ENCODE assay signal across 14 cellular contexts in genomic region chr2:9738062-9738717, GRCh38.
A peak's percentile ranks its signal among the peaks of the same experiment; 100 is the strongest.
DNase-seq lines count a peak whose midpoint lies in the region; ATAC-seq and TF ChIP-seq lines count a peak whose summit lies in the region.
"Had no signal": no experiment of that assay in that cellular context is flagged by ENCODE, and none has a peak within 500 bp of the region (broad histone marks: within the 10 kb centered on the region; RNA-seq: fewer than 3 reads in every experiment).

No MANE protein-coding gene starts in this region.

- H3K36me3 ChIP-seq in GM23338 (ENCODE audit: insufficient read depth): no peaks in the 10 kb centered on the region

- no peaks in the 10 kb centered on the region for H3K36me3 Mint-ChIP-seq in CD4-positive, alpha-beta T cell (ENCODE audit: low read depth)
- peaks cover 4% of the 10 kb centered on the region for H3K36me3 Mint-ChIP-seq in central memory CD8-positive, alpha-beta T cell (ENCODE audit: insufficient read depth)
- H3K36me3 Mint-ChIP-seq in progenitor cell of endocrine pancreas (ENCODE audit: insufficient read depth) (no peaks in the 10 kb centered on the region), GM23338 (ENCODE audit: low read depth) (peaks cover 9% of the 10 kb centered on the region)

- no peaks in the 10 kb centered on the region for H3K4me1 ChIP-seq in GM23338 (ENCODE audit: insufficient read depth)

- H4K20me1 ChIP-seq in GM23338 (replicated peaks; ENCODE audit: insufficient read depth): no peaks in the 10 kb centered on the region

- CTCF ChIA-PET in CD4-positive, alpha-beta T cell (lab: Charles Lee): no interaction called here

- no peak overlapping the region for H3K4me2 ChIP-seq in GM23338

- peak overlapping the region; percentile 89 for H3K4me3 Mint-ChIP-seq in CD4-positive, alpha-beta T cell
- peak overlapping the region; percentile 83 for H3K4me3 Mint-ChIP-seq in central memory CD8-positive, alpha-beta T cell
- no peak overlapping the region for H3K4me3 Mint-ChIP-seq in progenitor cell of endocrine pancreas (ENCODE audit: low read depth)
- H3K4me3 Mint-ChIP-seq in GM23338: no peak overlapping the region

- no peaks in the 10 kb centered on the region for H3K79me2 ChIP-seq in GM23338 (replicated peaks; ENCODE audit: insufficient read depth)

- H3K27me3 ChIP-seq in CD4-positive, alpha-beta T cell (ENCODE audit: control insufficient read depth, insufficient read depth, low read length): no peaks in the 10 kb centered on the region
- H3K27me3 ChIP-seq in GM23338 (ENCODE audit: insufficient read depth): no peaks in the 10 kb centered on the region

- no peaks in the 10 kb centered on the region for H3F3A ChIP-seq in GM23338 (replicated peaks; ENCODE audit: low read depth)

- H3K27ac Mint-ChIP-seq in CD4-positive, alpha-beta T cell: peak overlapping the region; percentile 90
- H3K27ac Mint-ChIP-seq in central memory CD8-positive, alpha-beta T cell (ENCODE audit: low read depth): peak overlapping the region; percentile 98
- peak overlapping the region; percentile 67 for H3K27ac Mint-ChIP-seq in progenitor cell of endocrine pancreas
- no peak overlapping the region for H3K27ac Mint-ChIP-seq in GM23338

- H3K27ac ChIP-seq in CD4-positive, alpha-beta T cell (ENCODE audit: low read depth, low read length): no peak overlapping the region
- no peak overlapping the region for H3K27ac ChIP-seq in GM23338 (ENCODE audit: low read depth)

- no peaks in the 10 kb centered on the region for H3K27me3 Mint-ChIP-seq in CD4-positive, alpha-beta T cell
- H3K27me3 Mint-ChIP-seq in central memory CD8-positive, alpha-beta T cell: no peaks in the 10 kb centered on the region
- H3K27me3 Mint-ChIP-seq in progenitor cell of endocrine pancreas (no peaks in the 10 kb centered on the region), GM23338 (ENCODE audit: insufficient read depth, low read depth, poor library complexity) (peaks cover 6% of the 10 kb centered on the region)
- H3K27me3 Mint-ChIP-seq: stimulated activated naive CD8-positive, alpha-beta T cell treated with anti-CD3 and anti-CD28 coated beads, Interleukin-15, amount 100 ng/mL, for 72 hours had no signal

- no peak overlapping the region for H2AFZ ChIP-seq in GM23338

- H3K9me3 ChIP-seq in CD4-positive, alpha-beta T cell (ENCODE audit: control insufficient read depth, low read length): no peaks in the 10 kb centered on the region

- H3K4me3 ChIP-seq in GM23338: no peak overlapping the region

- intact Hi-C loops in CD4-positive, alpha-beta T cell (cut with DNase I, micrococcal nuclease): loop anchor here (5.0 to 10.0 kb wide), 4 partner anchors 106 to 183 kb away; partner anchors contain the start of genes ADAM17 (in 2 of the 2) and YWHAQ (in 1 of the 2)

- peaks cover 49% of the 10 kb centered on the region for H3K4me1 Mint-ChIP-seq in CD4-positive, alpha-beta T cell (ENCODE audit: low read depth)
- H3K4me1 Mint-ChIP-seq in central memory CD8-positive, alpha-beta T cell: peaks cover 47% of the 10 kb centered on the region
- H3K4me1 Mint-ChIP-seq in progenitor cell of endocrine pancreas (ENCODE audit: low read depth) (no peaks in the 10 kb centered on the region), GM23338 (no peaks in the 10 kb centered on the region)

- peaks cover 5% of the 10 kb centered on the region for H3K9me3 Mint-ChIP-seq in CD4-positive, alpha-beta T cell
- no peaks in the 10 kb centered on the region for H3K9me3 Mint-ChIP-seq in central memory CD8-positive, alpha-beta T cell
- peaks cover 10% of the 10 kb centered on the region for H3K9me3 Mint-ChIP-seq in progenitor cell of endocrine pancreas (ENCODE audit: low read depth)
- H3K9me3 Mint-ChIP-seq in GM23338: peaks cover 20% of the 10 kb centered on the region

- H3K9me2 ChIP-seq in GM23338 (ENCODE audit: insufficient read depth): 0 out of 2 replicates have a peak, but pooled peaks cover 3% of the 10 kb centered on the region

- no peak for ATAC-seq in CD4-positive, alpha-beta T cell (ENCODE audit: poor library complexity)
- ATAC-seq in GM19351 (IDR thresholded peaks at IDR 0.05; ENCODE audit: unreplicated experiment) (peak; percentile 18), GM18858 (IDR thresholded peaks at IDR 0.05; ENCODE audit: unreplicated experiment) (no peak), GM23338 (no peak)
- ATAC-seq in central memory CD8-positive, alpha-beta T cell (replicated peaks; ENCODE audit: extremely low read depth, poor library complexity, severe bottlenecking): no peak

- no peak for TF ChIP-seq CTCF in CD4-positive, alpha-beta T cell (IDR thresholded peaks at IDR 0.05)
- TF ChIP-seq CTCF in progenitor cell of endocrine pancreas (IDR thresholded peaks at IDR 0.05; ENCODE audit: unreplicated experiment) (no peak), GM23338 (conservative IDR thresholded peaks at IDR 0.05; ENCODE audit: low read depth in 2 of 2) (no peak)

- POLR2A ChIA-PET in CD4-positive, alpha-beta T cell (lab: Charles Lee): interaction anchor here (1.0 to 1.7 kb wide), 4 partner anchors 11 to 265 kb away, joined by 3 to 7 read pairs (median 4); partner anchors contain the start of gene YWHAQ

- DNase-seq in CD4-positive, alpha-beta T cell: no peak
- DNase-seq in central memory CD8-positive, alpha-beta T cell (ENCODE audit: low spot score in 2 of 2): no peak
- DNase-seq in progenitor cell of endocrine pancreas (ENCODE audit: low spot score, unreplicated experiment) (no peak), LoVo (ENCODE audit: low spot score) (no peak), GM23338 (ENCODE audit: low spot score) (no peak)
- DNase-seq: effector CD4-positive, alpha-beta T cell; GOT3; NCI-H1105 treated with DMSO at 0.1 percent for 48 hours; NCI-H524 treated with DMSO at 0.1 percent for 48 hours; SHP77; stimulated activated CD4-positive, alpha-beta T cell treated with anti-CD3 and anti-CD28 coated beads, Interleukin-2, amount 100 ng/mL, for 48 hours; stimulated activated naive CD8-positive, alpha-beta T cell treated with anti-CD3 and anti-CD28 coated beads, Interleukin-15, amount 100 ng/mL, for 72 hours had no signal

TF ChIP-seq in GM23338, 12 proteins besides CTCF, POLR2A, EP300 and RAD21 (continues in another document):
- TF ChIP-seq STAT1 (IDR thresholded peaks at IDR 0.05; ENCODE audit: unreplicated experiment): no peak
- no peak for TF ChIP-seq ETS1 (IDR thresholded peaks at IDR 0.05)
- no peak for TF ChIP-seq ZNF331 (CRISPR knock-in tag; IDR thresholded peaks at IDR 0.05; ENCODE audit: low read depth)
- no peak for TF ChIP-seq JUNB (IDR thresholded peaks at IDR 0.05; ENCODE audit: unreplicated experiment)
- TF ChIP-seq CREB1 (CRISPR knock-in tag; IDR thresholded peaks at IDR 0.05; ENCODE audit: low read depth): no peak
- no peak for TF ChIP-seq POLR2AphosphoS5 (IDR thresholded peaks at IDR 0.05; ENCODE audit: low read depth)
- no peak for TF ChIP-seq EZH2 (IDR thresholded peaks at IDR 0.05; ENCODE audit: low read depth, unreplicated experiment)

Comparison
In these comparisons a context has a peak if more than half of its experiments do, and no peak if none do; other contexts are left out.
1. H3K4me3 Mint-ChIP-seq: peak in CD4-positive, alpha-beta T cell (single experiment) and central memory CD8-positive, alpha-beta T cell (single experiment); none in progenitor cell of endocrine pancreas (single experiment) and GM23338 (single experiment).